Comparison of ENCODE assay signal across 19 cellular contexts in the genomic region with DNA sequence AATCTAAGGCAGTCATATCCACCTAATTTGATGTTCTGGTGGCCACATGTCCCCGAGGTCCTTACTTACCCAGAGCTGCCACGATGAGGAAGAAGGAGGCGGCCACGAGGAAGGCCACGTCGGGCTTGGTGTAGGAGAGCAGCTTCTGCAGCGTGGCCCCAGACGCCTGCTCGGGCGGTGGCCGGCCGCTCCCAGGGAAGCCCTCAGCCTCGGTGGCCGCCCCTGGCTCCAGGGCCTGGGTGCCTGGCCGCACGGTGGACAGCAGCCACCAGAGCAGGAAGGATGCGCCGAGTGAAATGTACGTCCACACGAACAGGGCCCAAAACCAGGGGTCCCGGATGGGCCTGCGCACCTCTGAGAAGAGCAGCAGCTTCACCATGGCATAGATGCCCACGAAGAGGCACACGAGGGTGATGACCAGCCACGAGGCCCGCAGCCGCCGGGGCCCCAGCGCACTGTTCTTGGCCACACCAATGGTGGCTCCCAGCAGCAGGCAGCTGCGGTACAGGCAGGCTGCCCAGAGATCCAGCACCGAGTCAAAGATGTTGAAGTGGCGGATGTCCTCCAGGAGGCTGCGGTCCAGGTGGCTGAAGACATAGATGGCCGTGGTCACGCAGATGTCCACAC. TPM values are rescaled to one million over a fixed set of nuclear protein-coding genes. Genes with fewer than 3 reads are reported as not detected.
DNase-seq lines count a peak whose midpoint lies in the region; ATAC-seq and TF ChIP-seq lines count a peak whose summit lies in the region.
"Had no signal": no experiment of that assay in that cellular context is flagged by ENCODE, and none has a peak within 500 bp of the region (broad histone marks: within the 10 kb centered on the region; RNA-seq: fewer than 3 reads in every experiment).

No MANE protein-coding gene starts in this region.

- in situ Hi-C loops in GM13976 (cut with MboI; ENCODE audit: low sequenced_read_pairs, unreplicated experiment), result no loop called here

- TF ChIP-seq CTCF in GM13976 (IDR thresholded peaks at IDR 0.05; ENCODE audit: borderline replicate concordance, control extremely low read depth, extremely low read depth, insufficient read depth, missing control alignments), result no peak

- WGBS in neuronal stem cell (ENCODE audit: extremely low coverage in 2 of 2, insufficient read length in 2 of 2, insufficient replicate concordance in 1 of 2), 2 donors, result no CpG with 5 or more reads among the region's 35 CpGs

- H3K27ac ChIP-seq in neuronal stem cell (replicated peaks; ENCODE audit: low read length), result no peak overlapping the region
- H3K27ac ChIP-seq: 22Rv1, BLaER1, C4-2B had no signal

- H2BK120ac ChIP-seq in neuronal stem cell (ENCODE audit: low read depth, low read length), result no peak overlapping the region

- H3K4me1 ChIP-seq in neuronal stem cell (ENCODE audit: control insufficient read depth in 2 of 2, insufficient read depth in 1 of 2, low read depth in 1 of 2, low read length in 2 of 2), result peaks cover 2 to 4% of the 10 kb centered on the region in 2 donors

- peak overlapping the region; percentile 6 for H2AK5ac ChIP-seq in neuronal stem cell (ENCODE audit: low read depth, low read length)

- ATAC-seq in Right ventricle myocardium inferior, result no peak
- no peak for ATAC-seq in left ventricle myocardium superior
- ATAC-seq: CD8-positive, alpha-beta T cell; GM12878; GM23338; HCT116 had no signal

- peak overlapping the region; percentile 27 for H2BK15ac ChIP-seq in neuronal stem cell (ENCODE audit: low read length)

- peaks cover 2 to 10% of the 10 kb centered on the region in 2 donors for H3K36me3 ChIP-seq in neuronal stem cell (replicated peaks in 1 of 2; ENCODE audit: control insufficient read depth in 2 of 2, insufficient read depth in 2 of 2, low read length in 2 of 2)

- H2BK12ac ChIP-seq in neuronal stem cell (ENCODE audit: low read length), result no peak overlapping the region

- peak overlapping the region; percentile 12 for H3K9ac ChIP-seq in neuronal stem cell (ENCODE audit: low read depth, low read length, poor library complexity)
- H3K9ac ChIP-seq: BLaER1 had no signal

- peak overlapping the region; percentile 72 for H2BK5ac ChIP-seq in neuronal stem cell (ENCODE audit: low read length)

- H3K18ac ChIP-seq in neuronal stem cell (ENCODE audit: low read length), result peak overlapping the region; percentile 72

- intact Hi-C loops in Right ventricle myocardium inferior (cut with DNase I) (no loop called here), left ventricle myocardium superior (cut with micrococcal nuclease) (loop anchor here (5.0 kb wide), 1 partner anchor 167 kb away; no protein-coding TSS in a partner anchor)

- H3K79me1 ChIP-seq in neuronal stem cell (ENCODE audit: low read depth, low read length), result peaks cover 5% of the 10 kb centered on the region

- H3K4me2 ChIP-seq in neuronal stem cell (ENCODE audit: insufficient read depth, low read length, poor library complexity, severe bottlenecking), result no peak overlapping the region
- H3K4me2 ChIP-seq: BLaER1, GM23338 had no signal

- H3K23ac ChIP-seq in neuronal stem cell (ENCODE audit: low read depth, low read length, poor library complexity), result no peak overlapping the region

- no peak overlapping the region for H4K8ac ChIP-seq in neuronal stem cell (ENCODE audit: low read depth, low read length)

- no peak overlapping the region for H3K4ac ChIP-seq in neuronal stem cell (ENCODE audit: low read length)

- H3K4me3 ChIP-seq in neuronal stem cell (ENCODE audit: low read length in 2 of 2), result peak overlapping the region in 1 of 2 donors; percentile 56
- H3K4me3 ChIP-seq: BLaER1, GM12878, GM23338 had no signal

- H3K9me3 ChIP-seq in neuronal stem cell (replicated peaks in 1 of 2; ENCODE audit: control insufficient read depth in 2 of 2, insufficient read depth in 1 of 2, low read depth in 1 of 2, low read length in 2 of 2), result peaks cover 0 to 2% of the 10 kb centered on the region in 2 donors
- H3K9me3 ChIP-seq: BLaER1, Caco-2 had no signal

- H2AFZ ChIP-seq in neuronal stem cell (ENCODE audit: low read length), result no peak overlapping the region
- H2AFZ ChIP-seq: GM23338 had no signal

- peak overlapping the region; percentile 63 for H3K14ac ChIP-seq in neuronal stem cell (ENCODE audit: low read length)

- H3K27me3 ChIP-seq in neuronal stem cell (ENCODE audit: control insufficient read depth in 3 of 3, insufficient read depth in 3 of 3, low read depth in 1 of 3, low read length in 3 of 3), result no peaks in the 10 kb centered on the region
- H3K27me3 ChIP-seq: BLaER1 had no signal

- H4K91ac ChIP-seq in neuronal stem cell (ENCODE audit: low read depth, low read length, poor library complexity), result peak overlapping the region; percentile 48

- DNase-seq in Right ventricle myocardium inferior (ENCODE audit: missing footprints) (peak; percentile 40), left ventricle myocardium superior (no peak), iPS-NIHi11 (ENCODE audit: low spot score) (peak; percentile 13), neuronal stem cell (ENCODE audit: low spot score) (no peak), GM13976 (ENCODE audit: low spot score) (no peak)
- DNase-seq in effector CD4-positive, alpha-beta T cell, result no peak
- DNase-seq: Caco-2; CD4-positive, CD25-positive, alpha-beta regulatory T cell; CD8-positive, alpha-beta T cell; DMS153; EL; GDM1; H9 had no signal

RNA-seq across cellular contexts. Expression of a gene that starts 6.6 kb away (rescaled TPM):
- 4.4 TPM for total RNA-seq in Right ventricle myocardium inferior
- 4.6 TPM for total RNA-seq in left ventricle myocardium superior
- 2.0 TPM for polyA plus RNA-seq in neuronal stem cell (2013, experiment 1 of 2)
- polyA plus RNA-seq in neuronal stem cell (2013, experiment 2 of 2), result 1.5 TPM

RNA-seq across cellular contexts. Expression of a gene that starts 15.4 kb away (rescaled TPM):
- 16.2 TPM for total RNA-seq in Right ventricle myocardium inferior
- 15.4 TPM for total RNA-seq in left ventricle myocardium superior
- 6.9 TPM for polyA plus RNA-seq in neuronal stem cell (2013, experiment 1 of 2)
- polyA plus RNA-seq in neuronal stem cell (2013, experiment 2 of 2), result 5.5 TPM

RNA-seq across cellular contexts. Expression of a gene that starts 20.8 kb away (rescaled TPM):
- total RNA-seq in Right ventricle myocardium inferior, result 158 TPM
- total RNA-seq in left ventricle myocardium superior, result 181 TPM
- 134 TPM for polyA plus RNA-seq in neuronal stem cell (2013, experiment 1 of 2)
- 128 TPM for polyA plus RNA-seq in neuronal stem cell (2013, experiment 2 of 2)

Comparison
In these comparisons a context has a peak if more than half of its experiments do, and no peak if none do; other contexts are left out.
1. DNase-seq: peak in Right ventricle myocardium inferior (single experiment) and iPS-NIHi11 (single experiment); none in left ventricle myocardium superior (single experiment), neuronal stem cell (single experiment), effector CD4-positive, alpha-beta T cell (single experiment) and GM13976 (single experiment).